Comparison of ENCODE assay signal across 1 cellular context in genomic region chr17:28615260-28615940, GRCh38.
A peak's percentile ranks its signal among the peaks of the same experiment; 100 is the strongest.
TF ChIP-seq lines count a peak whose summit lies in the region.

No MANE protein-coding gene starts in this region.

TF ChIP-seq in GM12878, 131 proteins besides CTCF, POLR2A, EP300 and RAD21:
- TF ChIP-seq ZBTB40 (IDR thresholded peaks at IDR 0.05; ENCODE audit: borderline replicate concordance) (peak; percentile 49; the same call in 1 of the 2 replicates), SPI1 (IDR thresholded peaks at IDR 0.05; ENCODE audit: borderline replicate concordance, insufficient read depth, low read depth, low read length) (peak; percentile 69), E2F4 (IDR thresholded peaks at IDR 0.05; ENCODE audit: low read depth, low read length) (no peak)
